8 cellular contexts compared by ENCODE assay signal in genomic region chr5:77129386-77129785, GRCh38. TPM values are rescaled to one million over a fixed set of nuclear protein-coding genes. Genes with fewer than 3 reads are reported as not detected.
DNase-seq lines count a peak whose midpoint lies in the region; ATAC-seq, FAIRE-seq and TF ChIP-seq lines count a peak whose summit lies in the region.

No MANE protein-coding gene starts in this region.

- no peaks in the 10 kb centered on the region for H4K20me1 ChIP-seq in HepG2 (ENCODE audit: insufficient read depth, low read length)

- TF ChIP-seq RAD21 in HepG2 (CRISPR knock-in tag; IDR thresholded peaks at IDR 0.05) = no peak

- no peaks in the 10 kb centered on the region for H3K9me3 ChIP-seq in HepG2 (ENCODE audit: low read length)

- BruUV-seq in HepG2 (replicated peaks; lab: Mats Ljungman, UMichigan) = no TSS peak

- DNase-seq in D721Med (ENCODE audit: insufficient read length, low spot score) = no peak
- DNase-seq in HT-29 (ENCODE audit: low spot score) = peak; percentile 28
- DNase-seq in activated CD4-positive, alpha-beta T cell treated with anti-CD3 and anti-CD28 coated beads, Interleukin-2, amount 10 ng/mL, durations not matched to agents 24 days and 14 days = peak; percentile 59
- DNase-seq in HepG2 (ENCODE audit: low spot score) = peak; percentile 21
- no peak for DNase-seq in stimulated activated CD4-positive, alpha-beta T cell treated with anti-CD3 and anti-CD28 coated beads, Interleukin-12 subunit alpha, Interleukin-12 subunit beta, amount 100 ng/mL, for 4 hours

- TF ChIP-seq POLR2A in HepG2 (IDR thresholded peaks at IDR 0.05; ENCODE audit: insufficient read depth in 1 of 2, low read depth in 2 of 2, low read length in 2 of 2) = no peak

- in situ Hi-C loops in HepG2 (cut with HindIII; ENCODE audit: extremely low pct_ligation_motif_present, low pct_unique_long_range_greater_than_20kb) = no loop called here

- H3K79me2 ChIP-seq in HepG2 (ENCODE audit: insufficient read depth, low read length) = no peaks in the 10 kb centered on the region

- no peaks in the 10 kb centered on the region for H3K4me1 Mint-ChIP-seq in activated CD4-positive, alpha-beta T cell treated with anti-CD3 and anti-CD28 coated beads, Interleukin-2, amount 10 ng/mL, durations not matched to agents 24 days and 14 days

- 91% methylated on average over 5 of the region's 5 CpGs for WGBS in HepG2 (ENCODE audit: low lambda C conversion rate)

- POLR2A ChIA-PET in HepG2 (lab: Yijun Ruan, JAX) = no interaction called here

- no peak for TF ChIP-seq EP300 in HepG2 (IDR thresholded peaks at IDR 0.05; ENCODE audit: low read depth in 2 of 2, low read length in 2 of 2)
- TF ChIP-seq EP300 in HepG2 (CRISPR knock-in tag; IDR thresholded peaks at IDR 0.05; ENCODE audit: borderline replicate concordance) = no peak

- peaks cover 22% of the 10 kb centered on the region for H3K27me3 Mint-ChIP-seq in activated CD4-positive, alpha-beta T cell treated with anti-CD3 and anti-CD28 coated beads, Interleukin-2, amount 10 ng/mL, durations not matched to agents 24 days and 14 days

- no peak overlapping the region for H3K4me2 ChIP-seq in HepG2 (ENCODE audit: low read depth, low read length)

- H3K36me3 ChIP-seq in HepG2 (replicated peaks in 1 of 2; ENCODE audit: control insufficient read depth in 1 of 2, insufficient read depth in 2 of 2, low read length in 2 of 2) = no peaks in the 10 kb centered on the region

- no peaks in the 10 kb centered on the region for H3K27me3 ChIP-seq in HepG2 (ENCODE audit: control insufficient read depth in 1 of 2, insufficient read depth in 2 of 2, low read length in 2 of 2)

- H3K27ac ChIP-seq in HepG2 (ENCODE audit: extremely low read length, insufficient read depth, low read length) = no peak overlapping the region

- H3K4me3 ChIP-seq in HepG2 (replicated peaks in 1 of 3; ENCODE audit: insufficient read depth in 1 of 3, low read depth in 2 of 3, low read length in 3 of 3) = no peak overlapping the region

- H3K9me3 Mint-ChIP-seq in activated CD4-positive, alpha-beta T cell treated with anti-CD3 and anti-CD28 coated beads, Interleukin-2, amount 10 ng/mL, durations not matched to agents 24 days and 14 days = no peaks in the 10 kb centered on the region

- intact Hi-C loops in activated CD4-positive, alpha-beta T cell treated with anti-CD3 and anti-CD28 coated beads, Interleukin-2, amount 10 ng/mL, durations not matched to agents 24 days and 14 days (cut with micrococcal nuclease) = no loop called here
- intact Hi-C loops in HepG2 (cut with micrococcal nuclease; ENCODE audit: unreplicated experiment) = no loop called here

- FAIRE-seq in D721Med (lab: Jason Lieb, UNC) = no peak
- peak; percentile 39 for FAIRE-seq in HepG2 (lab: Jason Lieb, UNC)

- H3K4me1 ChIP-seq in HepG2 (ENCODE audit: insufficient read depth, low read length) = no peaks in the 10 kb centered on the region

- H2AFZ ChIP-seq in HepG2 (ENCODE audit: low read length) = no peak overlapping the region

- no peak overlapping the region for H3K4me3 Mint-ChIP-seq in activated CD4-positive, alpha-beta T cell treated with anti-CD3 and anti-CD28 coated beads, Interleukin-2, amount 10 ng/mL, durations not matched to agents 24 days and 14 days

- H3K27ac Mint-ChIP-seq in activated CD4-positive, alpha-beta T cell treated with anti-CD3 and anti-CD28 coated beads, Interleukin-2, amount 10 ng/mL, durations not matched to agents 24 days and 14 days = no peak overlapping the region

- H3K9ac ChIP-seq in HepG2 (ENCODE audit: insufficient read depth, low read depth, low read length) = no peak overlapping the region

- no peaks in the 10 kb centered on the region for H3K36me3 Mint-ChIP-seq in activated CD4-positive, alpha-beta T cell treated with anti-CD3 and anti-CD28 coated beads, Interleukin-2, amount 10 ng/mL, durations not matched to agents 24 days and 14 days (ENCODE audit: low read depth)

- CTCF ChIA-PET in HepG2 (lab: Yijun Ruan, JAX; ENCODE audit: low intra/inter-chr PET ratio, low total read pairs) = interaction anchor here (0.7 kb wide), 1 partner anchor 262 kb away, joined by 3 read pairs; no protein-coding TSS in a partner anchor

- ATAC-seq in HepG2 (peak; percentile 87), HG02798 (IDR thresholded peaks at IDR 0.05; ENCODE audit: poor library complexity, unreplicated experiment) (no peak), HG03520 (IDR thresholded peaks at IDR 0.05; ENCODE audit: unreplicated experiment) (no peak)
- no peak for ATAC-seq in activated CD4-positive, CD25-positive, alpha-beta regulatory T cell treated with anti-CD3 and anti-CD28 coated beads, Interleukin-2, amount 50 U/mL, for 24 hours

- peak; percentile 57 for TF ChIP-seq CTCF in D721Med (IDR thresholded peaks at IDR 0.05; ENCODE audit: insufficient read depth, missing control alignments)
- peak; percentile 48 for TF ChIP-seq CTCF in HepG2 (CRISPR knock-in tag; IDR thresholded peaks at IDR 0.05)

TF ChIP-seq in HepG2, 621 proteins besides CTCF, POLR2A, EP300 and RAD21:
- TF ChIP-seq CEBPG (CRISPR knock-in tag; IDR thresholded peaks at IDR 0.05) (peak; percentile 27; the same call in 1 of the 2 replicates), PBX3 (CRISPR knock-in tag; IDR thresholded peaks at IDR 0.05; ENCODE audit: borderline replicate concordance) (no peak), STAG1 (CRISPR knock-in tag; IDR thresholded peaks at IDR 0.05) (peak; percentile 48), E2F2 (CRISPR knock-in tag; IDR thresholded peaks at IDR 0.05; ENCODE audit: borderline replicate concordance) (no peak), SMC3 (IDR thresholded peaks at IDR 0.05; ENCODE audit: low read length) (peak; percentile 34; the same call in 1 of the 2 replicates), HDAC2 (CRISPR knock-in tag; IDR thresholded peaks at IDR 0.05) (no peak), MLX (CRISPR knock-in tag; IDR thresholded peaks at IDR 0.05) (no peak), DPF2 (CRISPR knock-in tag; IDR thresholded peaks at IDR 0.05; ENCODE audit: borderline replicate concordance, low read depth) (no peak), ZNF547 (CRISPR knock-in tag; IDR thresholded peaks at IDR 0.05) (no peak)

RNA-seq across cellular contexts. Expression of gene ZBED3, which starts 42.3 kb away (rescaled TPM):
- 2.6 and 3.6 TPM in 2 replicates for total RNA-seq in HT-29 (2014; rRNA removed; shearing (Covaris generic))
- total RNA-seq in activated CD4-positive, alpha-beta T cell treated with anti-CD3 and anti-CD28 coated beads, Interleukin-2, amount 10 ng/mL, durations not matched to agents 24 days and 14 days = 0.62 and 1.7 TPM in 2 replicates
- total RNA-seq in HepG2 (2016; rRNA removed; fragmentation: Illumina TruSeq; extraction: Trizol) = 2.3 and 3.1 TPM in 2 replicates
- 0.20 and 0.53 TPM in 2 replicates for total RNA-seq in HepG2 (2016; cell fraction: cytosol; rRNA removed; fragmentation: Illumina TruSeq; extraction: Trizol; ENCODE audit: low read depth)
- total RNA-seq in HepG2 (2016; cell fraction: insoluble cytoplasmic fraction; rRNA removed; fragmentation: Illumina TruSeq; extraction: Trizol) = 2.0 and 2.4 TPM in 2 replicates
- 1.4 and 1.5 TPM in 2 replicates for total RNA-seq in HepG2 (2016; cell fraction: membrane; rRNA removed; fragmentation: Illumina TruSeq; extraction: Trizol)
- total RNA-seq in HepG2 (2016; cell fraction: nucleus; rRNA removed; fragmentation: Illumina TruSeq; extraction: Trizol) = 5.1 and 6.3 TPM in 2 replicates
- polyA plus RNA-seq in HepG2 (2011; rRNA removed) = 7.6 and 8.1 TPM in 2 replicates
- 4.7 and 6.2 TPM in 2 replicates for polyA plus RNA-seq in HepG2 (2011; cell fraction: cytosol; rRNA removed)
- 4.6 and 6.0 TPM in 2 replicates for polyA plus RNA-seq in HepG2 (2011; cell fraction: nucleus; rRNA removed)
- polyA plus RNA-seq in HepG2 (2012) = 3.8 and 5.2 TPM in 2 replicates
- 1.1 and 1.8 TPM in 2 replicates for polyA plus RNA-seq in HepG2 (2016; cell fraction: cytosol; fragmentation: Illumina TruSeq; extraction: Trizol; ENCODE audit: low read depth)
- 11.7 and 16.1 TPM in 2 replicates for polyA plus RNA-seq in HepG2 (2016; cell fraction: insoluble cytoplasmic fraction; fragmentation: Illumina TruSeq; extraction: Trizol; ENCODE audit: low read depth)
- 4.1 and 4.6 TPM in 2 replicates for polyA plus RNA-seq in HepG2 (2016; cell fraction: membrane; fragmentation: Illumina TruSeq; extraction: Trizol; ENCODE audit: low read depth)
- 16.2 and 16.8 TPM in 2 replicates for polyA plus RNA-seq in HepG2 (2016; cell fraction: nucleus; fragmentation: Illumina TruSeq; extraction: Trizol; ENCODE audit: insufficient read depth, low read depth)
- polyA minus RNA-seq in HepG2 (2011; rRNA and poly(A)+ RNA removed; ENCODE audit: low replicate concordance) = 8.2 and 20.9 TPM in 2 replicates
- 2.1 and 2.5 TPM in 2 replicates for polyA minus RNA-seq in HepG2 (2011; cell fraction: cytosol; rRNA and poly(A)+ RNA removed)
- polyA minus RNA-seq in HepG2 (2011; cell fraction: nucleus; rRNA and poly(A)+ RNA removed) = 6.3 and 6.8 TPM in 2 replicates

Comparison
In these comparisons a context has a peak if more than half of its experiments do, and no peak if none do; other contexts are left out.
1. DNase-seq: peak in HT-29 (single experiment), activated CD4-positive, alpha-beta T cell treated with anti-CD3 and anti-CD28 coated beads, Interleukin-2, amount 10 ng/mL, durations not matched to agents 24 days and 14 days (single experiment) and HepG2 (single experiment); none in D721Med (single experiment) and stimulated activated CD4-positive, alpha-beta T cell treated with anti-CD3 and anti-CD28 coated beads, Interleukin-12 subunit alpha, Interleukin-12 subunit beta, amount 100 ng/mL, for 4 hours (single experiment).